8 cellular contexts compared by ENCODE assay signal in the genomic region with DNA sequence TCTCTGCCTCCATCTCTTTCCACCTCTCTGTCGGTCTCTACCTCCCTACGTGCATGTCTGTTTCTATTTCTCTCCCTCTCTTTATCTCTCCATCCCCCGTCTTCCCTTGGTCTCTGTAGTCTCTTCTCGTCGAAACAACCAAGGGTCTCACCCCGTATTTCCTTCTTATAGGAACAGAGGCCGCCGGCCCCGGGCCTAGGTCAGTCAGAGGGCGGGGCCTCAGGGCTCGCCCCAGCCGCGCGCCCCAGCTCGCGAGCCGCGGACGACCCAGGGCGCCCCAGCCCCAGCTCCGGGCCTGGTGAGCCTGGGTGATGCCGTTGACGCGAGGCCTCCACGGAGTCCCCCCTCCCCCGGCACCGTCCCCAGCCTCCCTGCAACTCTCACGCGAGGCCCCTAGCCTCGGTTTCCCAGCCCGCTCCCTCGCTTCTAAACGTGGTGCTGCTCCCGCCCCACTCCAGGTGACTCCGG. TPM values are rescaled to one million over a fixed set of nuclear protein-coding genes. Genes with fewer than 3 reads are reported as not detected.
DNase-seq lines count a peak whose midpoint lies in the region; ATAC-seq, FAIRE-seq and TF ChIP-seq lines count a peak whose summit lies in the region.

No MANE protein-coding gene starts in this region.

- H3K4me3 ChIP-seq in fibroblast of pulmonary artery (replicated peaks; ENCODE audit: low read depth, low read length), result peak overlapping the region; percentile 50
- peak overlapping the region; percentile 27 to 57 (median 42) for H3K4me3 ChIP-seq in pancreas

- H3K27me3 ChIP-seq in pancreas, result no peaks in the 10 kb centered on the region

- no peak for TF ChIP-seq POLR2A in GM12892 (IDR thresholded peaks at IDR 0.05; ENCODE audit: low read depth, low read length)

- DNase-seq in Right ventricle myocardium inferior (ENCODE audit: missing footprints) (no peak), cardiac septum (ENCODE audit: low spot score) (no peak), T-helper 22 cell (ENCODE audit: low read depth) (peak; percentile 13), fibroblast of pulmonary artery (ENCODE audit: low read depth) (no peak), pancreas (peak in 2 of 6 donors; percentile 32 to 68), GM12892 (ENCODE audit: insufficient read length) (no peak), cortex of kidney (lab: John Stamatoyannopoulos, UW) (no peak)

- FAIRE-seq in pancreas (lab: Jason Lieb, UNC) (no peak), GM12892 (lab: Jason Lieb, UNC) (no peak)

- WGBS in pancreas, 2 donors, result 2 to 28% methylated on average over 35 of the region's 35 CpGs

- ATAC-seq in Right ventricle myocardium inferior (peak; percentile 55), HG02885 (IDR thresholded peaks at IDR 0.05; ENCODE audit: poor library complexity, unreplicated experiment) (peak; percentile 57), pancreas (peak; percentile 49 to 63 (median 54))

- intact Hi-C loops in Right ventricle myocardium inferior (cut with DNase I), result no loop called here
- intact Hi-C loops in cardiac septum (cut with DNase I), result loop anchor here (5.0 kb wide), 1 partner anchor 89 kb away; the partner anchor contains the start of gene HDAC6
- intact Hi-C loops in pancreas (cut with DNase I), result no loop called here

- H3K27ac ChIP-seq in pancreas, result peak overlapping the region; percentile 49 to 61 (median 56)

- H3K4me1 ChIP-seq in pancreas, result no peaks in the 10 kb centered on the region

- TF ChIP-seq CTCF in fibroblast of pulmonary artery (IDR thresholded peaks at IDR 0.05; ENCODE audit: low read length, missing control alignments) (no peak), pancreas (IDR thresholded peaks at IDR 0.05) (no peak)

- H3K9me3 ChIP-seq in pancreas, result no peaks in the 10 kb centered on the region

- no peaks in the 10 kb centered on the region for H3K36me3 ChIP-seq in pancreas

RNA-seq across cellular contexts. Expression of gene TIMM17B, which starts 6.6 kb away (rescaled TPM):
- total RNA-seq in Right ventricle myocardium inferior (80.5 TPM), cardiac septum (49.8 TPM), pancreas (10 to 100 TPM; 15.7 to 26.0 (median 19.5) TPM)
- polyA plus RNA-seq in pancreas, result 10 to 100 TPM; 29.8 to 48.9 TPM
- polyA plus RNA-seq in GM12892 (2012; ENCODE audit: missing spikeins), result 25.8 TPM

RNA-seq across cellular contexts. Expression of gene PQBP1, which starts 6.8 kb away (rescaled TPM):
- total RNA-seq in Right ventricle myocardium inferior (58.6 TPM), cardiac septum (42.2 TPM), pancreas (10 to 100 TPM; 36.4 to 66.5 (median 49.3) TPM)
- 100 to 1,000 TPM; 108 to 112 TPM for polyA plus RNA-seq in pancreas
- 67.7 TPM for polyA plus RNA-seq in GM12892 (2012; ENCODE audit: missing spikeins)

RNA-seq across cellular contexts. Expression of gene SLC35A2, which starts 20.5 kb away (rescaled TPM):
- total RNA-seq in Right ventricle myocardium inferior (11.6 TPM), cardiac septum (13.0 TPM), pancreas (10 to 100 TPM in 5 of 6 donors, 1 to 10 TPM in 1; 9.9 to 20.6 (median 14.6) TPM)
- 10 to 100 TPM in 1 of 2 donors, 1 to 10 TPM in 1; 7.1 to 16.0 TPM for polyA plus RNA-seq in pancreas
- polyA plus RNA-seq in GM12892 (2012; ENCODE audit: missing spikeins), result 8.3 TPM

RNA-seq across cellular contexts. Expression of gene PIM2, which starts 27.9 kb away (rescaled TPM):
- total RNA-seq in Right ventricle myocardium inferior (3.2 TPM), cardiac septum (2.7 TPM), pancreas (1 to 10 TPM; 1.3 to 8.6 (median 2.4) TPM)
- polyA plus RNA-seq in pancreas, result 1 to 10 TPM; 2.8 to 8.2 TPM
- polyA plus RNA-seq in GM12892 (2012; ENCODE audit: missing spikeins), result 175 TPM

RNA-seq across cellular contexts. Expression of gene PCSK1N, which starts 55.6 kb away (rescaled TPM):
- total RNA-seq in Right ventricle myocardium inferior, result not detected
- 4.1 TPM for total RNA-seq in cardiac septum
- total RNA-seq in pancreas, result 10 to 100 TPM; 10.3 to 50.5 (median 20.1) TPM
- polyA plus RNA-seq in pancreas, result 100 to 1,000 TPM; 167 to 368 TPM
- polyA plus RNA-seq in GM12892 (2012; ENCODE audit: missing spikeins), result not detected
